ENCODE assay signal across 10 cellular contexts in the genomic region with DNA sequence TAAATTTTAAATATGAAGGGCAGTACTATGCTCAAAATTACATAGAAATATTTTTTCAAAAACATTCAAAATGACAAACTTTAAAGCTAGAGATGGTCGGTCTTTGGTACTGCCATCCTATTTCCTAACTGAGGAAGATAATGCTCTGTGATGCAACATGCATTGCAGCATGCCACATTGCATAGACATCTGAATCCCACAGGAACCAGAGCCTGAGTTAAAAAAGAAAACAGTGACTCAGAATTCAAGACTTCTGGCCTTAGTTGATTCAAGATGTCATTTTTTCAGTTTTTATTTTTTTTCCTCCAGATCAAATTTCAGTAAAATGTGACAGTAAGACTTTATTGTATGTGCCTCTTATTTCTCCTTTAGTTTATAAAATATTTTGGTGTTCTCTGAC. TPM values are rescaled to one million over a fixed set of nuclear protein-coding genes. Genes with fewer than 3 reads are reported as not detected.
A peak's percentile ranks its signal among the peaks of the same experiment; 100 is the strongest.
DNase-seq lines count a peak whose midpoint lies in the region; TF ChIP-seq lines count a peak whose summit lies in the region.
"Had no signal": no experiment of that assay in that cellular context is flagged by ENCODE, and none has a peak within 500 bp of the region (broad histone marks: within the 10 kb centered on the region; RNA-seq: fewer than 3 reads in every experiment).

No MANE protein-coding gene starts in this region.

- TF ChIP-seq CTCF in PC-9 (conservative IDR thresholded peaks at IDR 0.05) (no peak), CD14-positive monocyte (IDR thresholded peaks at IDR 0.05) (no peak)

- peaks cover 15% of the 10 kb centered on the region for H3K4me1 ChIP-seq in PC-9 (replicated peaks; ENCODE audit: insufficient read depth)
- H3K4me1 ChIP-seq: body of pancreas had no signal

- H3K4me1 Mint-ChIP-seq in CD14-positive monocyte = peaks cover 5% of the 10 kb centered on the region

- H3K9me3 Mint-ChIP-seq in CD14-positive monocyte = peaks cover 0 to 3% (median 0%) of the 10 kb centered on the region in 7 donors

- CTCF ChIA-PET in PC-9 (lab: Charles Lee) = interaction anchor here (0.5 to 0.7 kb wide), 2 partner anchors 78 to 832 kb away, joined by 3 to 7 read pairs; no protein-coding TSS in a partner anchor

- H3K9me3 ChIP-seq in PC-9 (ENCODE audit: insufficient read depth, low read depth) = peaks cover 41% of the 10 kb centered on the region
- H3K9me3 ChIP-seq: body of pancreas had no signal

- POLR2A ChIA-PET in PC-9 (lab: Charles Lee; ENCODE audit: unreplicated experiment) = interaction anchor here (0.8 kb wide), 1 partner anchor 213 kb away, joined by 6 read pairs; no protein-coding TSS in a partner anchor

- H3K4me3 ChIP-seq in PC-9 (no peak overlapping the region), skeletal muscle cell (ENCODE audit: low read depth, low read length) (no peak overlapping the region)
- H3K4me3 ChIP-seq: body of pancreas had no signal

- H4K20me1 ChIP-seq in PC-9 (ENCODE audit: insufficient read depth) = no peaks in the 10 kb centered on the region

- BruUV-seq in PC-9 (replicated peaks; lab: Mats Ljungman, UMichigan) = no TSS peak

- H3K4me3 Mint-ChIP-seq in CD14-positive monocyte = no peak overlapping the region
- H3K4me3 Mint-ChIP-seq: activated CD8-positive, alpha-beta T cell treated with anti-CD3 and anti-CD28 coated beads, Interleukin-2, amount 10 ng/mL, durations not matched to agents 7 days and 5 days had no signal

- H3K36me3 Mint-ChIP-seq in CD14-positive monocyte = no peaks in the 10 kb centered on the region

- no peaks in the 10 kb centered on the region for H3K79me2 ChIP-seq in PC-9 (ENCODE audit: low read depth)

- no peaks in the 10 kb centered on the region for H3K9me2 ChIP-seq in PC-9 (ENCODE audit: insufficient read depth)

- H3K27me3 ChIP-seq in PC-9 (ENCODE audit: insufficient read depth, low read depth) = no peaks in the 10 kb centered on the region
- H3K27me3 ChIP-seq: body of pancreas had no signal

- 0 out of 2 replicates have a peak, but pooled peaks cover 4% of the 10 kb centered on the region for H3F3A ChIP-seq in PC-9 (ENCODE audit: insufficient read depth, low read depth)

- peak overlapping the region; percentile 1; the same call in 1 of the 2 replicates for H3K4me2 ChIP-seq in PC-9

- no peaks in the 10 kb centered on the region for H3K36me3 ChIP-seq in PC-9 (ENCODE audit: low read depth)

- intact Hi-C loops in PC-9 (cut with micrococcal nuclease; ENCODE audit: unreplicated experiment) (loop anchor here (1.0 to 10.0 kb wide), 4 partner anchors 177 to 390 kb away; no protein-coding TSS in a partner anchor), CD14-positive monocyte (cut with micrococcal nuclease) (no loop called here)

- H3K27ac ChIP-seq in PC-9 = peak overlapping the region; percentile 51
- H3K27ac ChIP-seq: body of pancreas had no signal

- DNase-seq in HCEC 1CT (peak; percentile 95), PC-9 (peak; percentile 51 to 83), fibroblast of gingiva (ENCODE audit: low read depth) (peak; percentile 94), skeletal muscle cell (ENCODE audit: low read depth) (peak; percentile 88), NCI-H526 (lab: John Stamatoyannopoulos, UW) (no peak), NCI-H2081 (lab: John Stamatoyannopoulos, UW) (no peak), HT-29 (ENCODE audit: low spot score) (no peak), CD14-positive monocyte (ENCODE audit: low spot score) (no peak)
- DNase-seq: activated CD8-positive, alpha-beta T cell treated with anti-CD3 and anti-CD28 coated beads, Interleukin-2, amount 10 ng/mL, durations not matched to agents 7 days and 5 days; body of pancreas had no signal

- H3K27ac Mint-ChIP-seq in CD14-positive monocyte = no peak overlapping the region
- H3K27ac Mint-ChIP-seq: activated CD8-positive, alpha-beta T cell treated with anti-CD3 and anti-CD28 coated beads, Interleukin-2, amount 10 ng/mL, durations not matched to agents 7 days and 5 days had no signal

- no peak overlapping the region for H2AFZ ChIP-seq in PC-9

- H3K27me3 Mint-ChIP-seq in CD14-positive monocyte (ENCODE audit: low read depth in 3 of 3) = peaks cover 0 to 3% (median 0%) of the 10 kb centered on the region in 3 donors

RNA-seq across cellular contexts. Expression of gene TP63, which starts 33.1 kb away (rescaled TPM):
- total RNA-seq in PC-9 (2021) = 0.65 and 3.6 TPM in 2 replicates
- not detected in 2 replicates for total RNA-seq in HT-29 (2014; rRNA removed; shearing (Covaris generic))
- polyA plus RNA-seq in CD14-positive monocyte = not detected
- total RNA-seq: activated CD8-positive, alpha-beta T cell treated with anti-CD3 and anti-CD28 coated beads, Interleukin-2, amount 10 ng/mL, durations not matched to agents 7 days and 5 days; body of pancreas had no signal

Comparison
In these comparisons a context has a peak if more than half of its experiments do, and no peak if none do; other contexts are left out.
1. DNase-seq: peak in HCEC 1CT (single experiment), PC-9 (2 of 2), fibroblast of gingiva (single experiment) and skeletal muscle cell (single experiment); none in NCI-H526 (0 of 2), NCI-H2081 (0 of 2), HT-29 (single experiment) and CD14-positive monocyte (single experiment).